Comparison of ENCODE assay signal across 1 cellular context in the genomic region with DNA sequence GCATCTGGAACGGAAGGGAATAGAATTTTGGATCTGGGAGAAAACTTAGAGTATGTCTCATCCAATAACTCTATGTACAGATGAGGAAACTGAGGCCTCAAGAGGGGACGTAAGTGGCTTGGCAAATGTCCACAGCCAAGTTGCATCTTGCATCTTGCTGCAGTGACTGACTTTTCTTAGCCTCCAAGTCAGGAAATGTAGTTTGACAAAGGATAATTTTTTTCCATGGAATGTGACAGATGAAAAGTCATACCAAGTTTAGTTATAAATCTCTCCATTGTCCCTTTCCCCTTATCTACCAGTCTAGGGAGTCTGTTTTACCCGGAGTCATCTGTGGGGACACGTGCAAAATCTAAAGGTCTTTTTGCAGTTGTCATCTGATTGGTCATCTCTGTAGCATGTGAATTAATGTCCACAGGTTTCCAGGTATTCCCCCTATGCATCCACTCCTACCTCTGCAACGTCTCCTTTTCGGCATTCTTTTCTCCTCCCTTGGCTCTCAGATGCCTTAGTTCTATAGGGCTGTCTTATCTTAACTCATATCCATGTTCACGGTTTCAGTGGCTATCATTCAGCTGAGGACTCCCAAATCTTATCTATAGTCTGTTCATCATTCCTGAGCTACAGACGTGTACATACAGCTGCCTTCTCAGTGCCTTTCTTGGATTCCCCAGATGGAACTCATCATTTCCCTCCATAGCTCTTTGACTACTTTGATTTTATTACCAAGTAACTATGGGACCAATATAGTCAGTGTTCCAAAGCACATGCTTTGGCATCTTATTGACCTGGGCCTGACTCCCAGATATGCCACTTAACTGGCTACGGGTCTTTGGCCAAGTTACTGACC.
TF ChIP-seq lines count a peak whose summit lies in the region.

No MANE protein-coding gene starts in this region.

TF ChIP-seq in K562, 482 proteins besides CTCF, POLR2A, EP300 and RAD21:
- TF ChIP-seq CTBP1 (IDR thresholded peaks at IDR 0.05; ENCODE audit: borderline replicate concordance) (no peak), ZNF239 (CRISPR knock-in tag; IDR thresholded peaks at IDR 0.05) (peak; percentile 94)
